8 cellular contexts compared by ENCODE assay signal in the genomic region with DNA sequence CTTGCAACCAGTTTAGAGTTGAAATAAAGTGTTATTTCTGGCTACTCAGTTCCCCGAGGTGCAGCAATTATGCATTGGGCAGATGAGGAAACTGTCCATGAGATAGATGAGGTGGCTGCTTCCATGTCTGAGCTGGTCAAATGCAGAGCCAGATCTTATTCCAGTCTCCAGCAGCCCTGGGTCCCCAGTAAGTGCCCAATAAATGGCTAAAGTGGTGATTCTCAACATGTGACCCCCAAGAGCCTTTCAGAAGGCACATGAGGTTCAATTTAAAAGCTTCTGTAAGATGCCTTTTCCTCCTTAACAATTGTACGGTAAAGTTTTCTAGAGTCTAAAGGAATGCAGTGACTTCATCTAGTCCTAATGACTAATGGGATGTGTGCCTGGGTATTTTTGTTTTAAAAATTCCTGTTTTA. TPM values are rescaled to one million over a fixed set of nuclear protein-coding genes. Genes with fewer than 3 reads are reported as not detected.
DNase-seq lines count a peak whose midpoint lies in the region; ATAC-seq and TF ChIP-seq lines count a peak whose summit lies in the region.

No MANE protein-coding gene starts in this region.

- peak overlapping the region; percentile 19 for H3K4me3 ChIP-seq in smooth muscle cell

- H3K27me3 ChIP-seq in smooth muscle cell (ENCODE audit: low read depth): no peaks in the 10 kb centered on the region

- peak; percentile 32 for TF ChIP-seq CTCF in endothelial cell (IDR thresholded peaks at IDR 0.05; ENCODE audit: unreplicated experiment)
- no peak for TF ChIP-seq CTCF in smooth muscle cell (IDR thresholded peaks at IDR 0.05; ENCODE audit: borderline replicate concordance, insufficient read depth, poor library complexity, severe bottlenecking)

- ATAC-seq in GM19351 (IDR thresholded peaks at IDR 0.05; ENCODE audit: unreplicated experiment) (peak; percentile 24), HG03565 (IDR thresholded peaks at IDR 0.05; ENCODE audit: unreplicated experiment) (peak; percentile 4), GM21515 (IDR thresholded peaks at IDR 0.05; ENCODE audit: unreplicated experiment) (no peak)

- H3F3A ChIP-seq in smooth muscle cell (ENCODE audit: low read depth): peaks cover 43% of the 10 kb centered on the region

- H3K4me1 Mint-ChIP-seq in endothelial cell (ENCODE audit: unreplicated experiment): peaks cover 18% of the 10 kb centered on the region
- peaks cover 23% of the 10 kb centered on the region for H3K4me1 Mint-ChIP-seq in T-helper 2 cell treated with Interferon-gamma antibody and Interleukin-4, amounts not matched to agents 5 μg/mL and 100 μg/mL, for 36 hours (ENCODE audit: low read depth)

- H3K4me3 Mint-ChIP-seq in endothelial cell (ENCODE audit: unreplicated experiment): no peak overlapping the region
- no peak overlapping the region for H3K4me3 Mint-ChIP-seq in T-helper 2 cell treated with Interferon-gamma antibody and Interleukin-4, amounts not matched to agents 5 μg/mL and 100 μg/mL, for 36 hours

- DNase-seq in endothelial cell (ENCODE audit: low spot score) (no peak), smooth muscle cell (lab: John Stamatoyannopoulos, UW; ENCODE audit: unreplicated experiment) (no peak), NCI-H82 (lab: John Stamatoyannopoulos, UW) (no peak)
- no peak for DNase-seq in stimulated activated CD8-positive, alpha-beta memory T cell treated with anti-CD3 and anti-CD28 coated beads, Interleukin-4, amount 100 ng/mL, for 48 hours
- no peak for DNase-seq in T-helper 2 cell treated with Interferon-gamma antibody and Interleukin-4, amounts not matched to agents 5 μg/mL and 100 μg/mL, for 36 hours (ENCODE audit: low spot score)

- peaks cover 9% of the 10 kb centered on the region for H3K36me3 Mint-ChIP-seq in endothelial cell (ENCODE audit: low read depth, unreplicated experiment)
- H3K36me3 Mint-ChIP-seq in T-helper 2 cell treated with Interferon-gamma antibody and Interleukin-4, amounts not matched to agents 5 μg/mL and 100 μg/mL, for 36 hours (ENCODE audit: low read depth): peaks cover 28% of the 10 kb centered on the region

- H3K27ac ChIP-seq in smooth muscle cell (ENCODE audit: low read depth): peak overlapping the region; percentile 97

- H3K9me3 ChIP-seq in smooth muscle cell (replicated peaks; ENCODE audit: low read depth): no peaks in the 10 kb centered on the region

- no peaks in the 10 kb centered on the region for H3K9me3 Mint-ChIP-seq in endothelial cell (ENCODE audit: unreplicated experiment)
- H3K9me3 Mint-ChIP-seq in T-helper 2 cell treated with Interferon-gamma antibody and Interleukin-4, amounts not matched to agents 5 μg/mL and 100 μg/mL, for 36 hours: no peaks in the 10 kb centered on the region

- H3K27ac Mint-ChIP-seq in endothelial cell (ENCODE audit: unreplicated experiment): no peak overlapping the region
- no peak overlapping the region for H3K27ac Mint-ChIP-seq in T-helper 2 cell treated with Interferon-gamma antibody and Interleukin-4, amounts not matched to agents 5 μg/mL and 100 μg/mL, for 36 hours

- H3K27me3 Mint-ChIP-seq in endothelial cell (ENCODE audit: unreplicated experiment): peaks cover 2% of the 10 kb centered on the region
- H3K27me3 Mint-ChIP-seq in T-helper 2 cell treated with Interferon-gamma antibody and Interleukin-4, amounts not matched to agents 5 μg/mL and 100 μg/mL, for 36 hours (ENCODE audit: low read depth): no peaks in the 10 kb centered on the region

- H3K79me2 ChIP-seq in smooth muscle cell (ENCODE audit: low read depth): no peaks in the 10 kb centered on the region

- H3K4me2 ChIP-seq in smooth muscle cell: peak overlapping the region; percentile 82

- H4K20me1 ChIP-seq in smooth muscle cell (ENCODE audit: low read depth): no peaks in the 10 kb centered on the region

- no peaks in the 10 kb centered on the region for H3K36me3 ChIP-seq in smooth muscle cell (ENCODE audit: low read depth)

- peak overlapping the region; percentile 85 for H3K9ac ChIP-seq in smooth muscle cell (ENCODE audit: low read depth)

- 8% methylated on average over 2 of the region's 2 CpGs for WGBS in smooth muscle cell (ENCODE audit: low lambda C conversion rate)

- H3K4me1 ChIP-seq in smooth muscle cell (ENCODE audit: low read depth): peaks cover 18% of the 10 kb centered on the region

- H2AFZ ChIP-seq in smooth muscle cell (ENCODE audit: low read depth): no peak overlapping the region

RNA-seq across cellular contexts. Expression of gene ATOX1, which starts 17.5 kb away (rescaled TPM):
- total RNA-seq in endothelial cell (ENCODE audit: unreplicated experiment): 106 TPM
- total RNA-seq in smooth muscle cell: 73.3 and 84.3 TPM in 2 replicates
- 315 and 337 TPM in 2 replicates for polyA plus RNA-seq in smooth muscle cell

RNA-seq across cellular contexts. Expression of gene G3BP1, which starts 30.8 kb away (rescaled TPM):
- total RNA-seq in endothelial cell (ENCODE audit: unreplicated experiment) (213 TPM), smooth muscle cell (96.8 and 99.4 TPM in 2 replicates)
- polyA plus RNA-seq in smooth muscle cell: 63.2 and 69.5 TPM in 2 replicates

RNA-seq across cellular contexts. Expression of gene SPARC, which starts 54.3 kb away (rescaled TPM):
- 1,214 TPM for total RNA-seq in endothelial cell (ENCODE audit: unreplicated experiment)
- 7,113 and 8,137 TPM in 2 replicates for total RNA-seq in smooth muscle cell
- polyA plus RNA-seq in smooth muscle cell: 13,534 and 19,518 TPM in 2 replicates
